In the genomic region with DNA sequence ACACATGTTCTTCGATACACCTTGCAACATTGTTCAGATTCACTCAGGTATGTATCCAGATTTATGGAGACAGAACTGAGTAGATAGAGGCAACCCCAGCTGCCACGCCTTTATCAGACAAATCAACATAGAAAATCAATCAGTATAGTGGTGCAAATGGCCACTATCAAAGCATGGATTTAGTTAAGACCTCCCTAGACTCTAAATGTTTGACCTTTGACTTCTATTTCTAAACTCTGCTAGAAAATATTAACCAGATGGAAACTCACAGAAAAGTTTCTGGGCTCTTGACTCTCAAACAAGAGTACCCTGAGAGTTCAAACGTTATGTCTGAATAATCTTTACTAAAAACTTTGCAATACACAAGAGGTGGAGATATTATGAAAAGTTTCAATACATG, we compare ENCODE assay signal across 25 cellular contexts.
"Had no signal": no experiment of that assay in that cellular context is flagged by ENCODE, and none has a peak within 500 bp of the region (broad histone marks: within the 10 kb centered on the region; RNA-seq: fewer than 3 reads in every experiment).

No MANE protein-coding gene starts in this region.

- H3K4me1 ChIP-seq: left lung, pancreas, prostate gland, testis, thyroid gland, upper lobe of right lung had no signal

- H3K4me3 ChIP-seq: heart left ventricle, left lung, lung, pancreas, prostate gland, right atrium auricular region, skin epidermis, stomach, testis, thyroid gland, transverse colon, upper lobe of right lung had no signal

- H3K27ac ChIP-seq: heart left ventricle, left lung, pancreas, prostate gland, right atrium auricular region, skin epidermis, stomach, testis, thyroid gland, transverse colon, upper lobe of right lung had no signal

- H3K27me3 ChIP-seq: heart left ventricle, left lung, pancreas, right atrium auricular region, stomach, testis, thyroid gland, transverse colon, upper lobe of right lung had no signal

- DNase-seq: glutamatergic neuron; heart left ventricle; islet precursor cell; left lung; mesendoderm; naive thymus-derived CD8-positive, alpha-beta T cell; nucleus accumbens; pancreas; posterior cingulate gyrus; stimulated activated CD4-positive, alpha-beta T cell treated with anti-CD3 and anti-CD28 coated beads, Interleukin-12 subunit alpha, Interleukin-12 subunit beta, amount 100 ng/mL, for 4 hours; stimulated activated CD4-positive, alpha-beta T cell treated with anti-CD3 and anti-CD28 coated beads, Interleukin-15, amount 100 ng/mL, for 24 hours; stimulated activated CD4-positive, alpha-beta T cell treated with anti-CD3 and anti-CD28 coated beads, Interleukin-2, amount 100 ng/mL, for 24 hours; stimulated activated CD4-positive, alpha-beta T cell treated with anti-CD3 and anti-CD28 coated beads, Interleukin-4, amount 100 ng/mL, for 1 hour; stimulated activated naive B cell treated with anti-CD40 and anti-IgM and Interleukin-4, amounts not matched to agents 10 μg/mL and 1 μg/mL and 100 μg/mL, for 72 hours; stimulated activated naive CD8-positive, alpha-beta T cell treated with anti-CD3 and anti-CD28 coated beads, Interleukin-15, Interleukin-2, amounts not matched to agents 100 U/mL and 50 U/mL, for 24 hours; stomach; testis; thyroid gland; transverse colon; upper lobe of right lung had no signal

- H3K36me3 ChIP-seq: heart left ventricle, left lung, pancreas, prostate gland, right atrium auricular region, stomach, thyroid gland, transverse colon, upper lobe of right lung had no signal

- ATAC-seq: heart left ventricle; left lung; naive thymus-derived CD8-positive, alpha-beta T cell; pancreas; sciatic nerve; stimulated activated naive B cell treated with anti-CD40 and anti-IgM and Interleukin-4, amounts not matched to agents 10 μg/mL and 1 μg/mL and 100 μg/mL, for 72 hours; stimulated activated naive CD8-positive, alpha-beta T cell treated with anti-CD3 and anti-CD28 coated beads, Interleukin-15, Interleukin-2, amounts not matched to agents 100 U/mL and 50 U/mL, for 24 hours; upper lobe of right lung had no signal

- H3K9me3 ChIP-seq: heart left ventricle, left lung, pancreas, prostate gland, right atrium auricular region, stomach, testis, thyroid gland, transverse colon, upper lobe of right lung had no signal
